In the genomic region with DNA sequence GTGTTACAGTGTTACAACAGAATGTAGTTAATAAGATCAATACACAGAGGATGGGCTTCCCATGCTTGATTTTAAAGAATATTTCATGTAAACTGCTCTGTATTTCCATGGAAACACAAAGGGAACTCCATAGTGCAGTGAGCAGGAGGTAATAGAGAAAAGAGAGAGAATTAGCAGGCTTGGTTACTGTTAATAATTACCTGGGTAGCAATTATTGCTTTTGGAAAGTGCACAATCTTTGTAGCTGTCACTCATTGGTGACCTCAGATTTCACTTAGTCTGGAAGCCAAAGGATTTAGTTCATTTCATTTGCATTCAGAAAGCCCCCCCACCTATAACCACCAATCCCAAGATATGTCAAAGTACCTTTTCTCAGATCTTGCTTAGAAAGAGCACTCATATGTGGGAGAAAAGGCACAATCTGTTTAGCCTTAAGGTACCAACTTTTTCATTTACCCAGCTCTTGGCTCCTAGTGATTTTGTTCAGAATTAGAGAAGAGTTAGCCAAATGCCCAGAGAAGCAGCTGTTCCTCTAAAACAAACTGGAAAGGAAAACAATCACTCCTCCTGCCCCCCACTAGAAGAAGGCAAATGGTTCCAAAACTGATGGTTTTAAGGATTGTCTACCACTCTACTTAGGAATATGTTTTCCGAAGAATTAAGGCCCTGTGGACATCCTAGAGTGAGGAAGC, we compare ENCODE assay signal across 32 cellular contexts.
DNase-seq lines count a peak whose midpoint lies in the region; ATAC-seq and TF ChIP-seq lines count a peak whose summit lies in the region.
"Had no signal": no experiment of that assay in that cellular context is flagged by ENCODE, and none has a peak within 500 bp of the region (broad histone marks: within the 10 kb centered on the region; RNA-seq: fewer than 3 reads in every experiment).

No MANE protein-coding gene starts in this region.

- H3K4me3 ChIP-seq in GM23338 (no peak overlapping the region), WERI-Rb-1 (ENCODE audit: low read depth, low read length) (no peak overlapping the region), hepatocyte (no peak overlapping the region), osteoblast (ENCODE audit: insufficient read depth, low read length) (no peak overlapping the region)
- H3K4me3 ChIP-seq: breast epithelium, left lung, right atrium auricular region, upper lobe of right lung had no signal

- H3K4me1 ChIP-seq in GM23338 (ENCODE audit: insufficient read depth) (no peaks in the 10 kb centered on the region), hepatocyte (ENCODE audit: insufficient read depth) (peaks cover 18% of the 10 kb centered on the region), osteoblast (ENCODE audit: insufficient read depth, low read length) (no peaks in the 10 kb centered on the region)
- H3K4me1 ChIP-seq: breast epithelium, foreskin keratinocyte, left lung, right atrium auricular region had no signal

- H3K4me2 ChIP-seq in GM23338 (no peak overlapping the region), hepatocyte (peak overlapping the region; percentile 19), osteoblast (ENCODE audit: insufficient read depth, low read length) (no peak overlapping the region)

- WGBS in hepatocyte (ENCODE audit: low lambda C conversion rate, missing lambda C conversion rate) = 77% methylated on average over 1 of the region's 1 CpG

- H3F3A ChIP-seq in GM23338 (replicated peaks; ENCODE audit: low read depth) = no peaks in the 10 kb centered on the region

- H3K79me2 ChIP-seq in GM23338 (replicated peaks; ENCODE audit: insufficient read depth) (no peaks in the 10 kb centered on the region), hepatocyte (no peaks in the 10 kb centered on the region), osteoblast (ENCODE audit: insufficient read depth, low read length) (no peaks in the 10 kb centered on the region)

- no peak overlapping the region for H3K27ac ChIP-seq in GM23338 (ENCODE audit: low read depth)
- H3K27ac ChIP-seq in WERI-Rb-1 = peak overlapping the region; percentile 70
- H3K27ac ChIP-seq in hepatocyte = no peak overlapping the region
- H3K27ac ChIP-seq in osteoblast (ENCODE audit: low read depth, low read length) = no peak overlapping the region
- H3K27ac ChIP-seq: breast epithelium, foreskin keratinocyte, left lung, right atrium auricular region, upper lobe of right lung, VCaP had no signal

- intact Hi-C loops in activated naive CD4-positive, alpha-beta T cell treated with anti-CD3 and anti-CD28 coated beads for 36 hours (cut with micrococcal nuclease) = no loop called here

- H3K27me3 Mint-ChIP-seq in GM23338 (ENCODE audit: insufficient read depth, low read depth, poor library complexity) = no peaks in the 10 kb centered on the region
- H3K27me3 Mint-ChIP-seq in activated naive CD4-positive, alpha-beta T cell treated with anti-CD3 and anti-CD28 coated beads for 36 hours (ENCODE audit: low read depth) = no peaks in the 10 kb centered on the region
- no peaks in the 10 kb centered on the region for H3K27me3 Mint-ChIP-seq in chondrocyte (ENCODE audit: low read depth)
- H3K27me3 Mint-ChIP-seq: B cell; effector memory CD8-positive, alpha-beta T cell; stimulated activated memory B cell treated with anti-CD40 and anti-IgM and Interleukin-4, amounts not matched to agents 10 μg/mL and 1 μg/mL and 100 μg/mL, for 72 hours had no signal

- H3K27me3 ChIP-seq in GM23338 (ENCODE audit: insufficient read depth) = no peaks in the 10 kb centered on the region
- no peaks in the 10 kb centered on the region for H3K27me3 ChIP-seq in WERI-Rb-1 (ENCODE audit: insufficient read depth, low read depth, severe bottlenecking)
- H3K27me3 ChIP-seq in hepatocyte = no peaks in the 10 kb centered on the region
- no peaks in the 10 kb centered on the region for H3K27me3 ChIP-seq in osteoblast (ENCODE audit: insufficient read depth, low read length)
- H3K27me3 ChIP-seq: breast epithelium, foreskin keratinocyte, left lung, right atrium auricular region, upper lobe of right lung had no signal

- H3K27ac Mint-ChIP-seq in GM23338 (no peak overlapping the region), chondrocyte (ENCODE audit: unreplicated experiment) (no peak overlapping the region)
- no peak overlapping the region for H3K27ac Mint-ChIP-seq in activated naive CD4-positive, alpha-beta T cell treated with anti-CD3 and anti-CD28 coated beads for 36 hours
- H3K27ac Mint-ChIP-seq: B cell; CD8-positive, alpha-beta memory T cell; effector memory CD8-positive, alpha-beta T cell; H9; naive B cell; stimulated activated memory B cell treated with anti-CD40 and anti-IgM and Interleukin-4, amounts not matched to agents 10 μg/mL and 1 μg/mL and 100 μg/mL, for 72 hours had no signal

- H3K4me3 Mint-ChIP-seq in GM23338 (no peak overlapping the region), chondrocyte (ENCODE audit: unreplicated experiment) (no peak overlapping the region)
- no peak overlapping the region for H3K4me3 Mint-ChIP-seq in activated naive CD4-positive, alpha-beta T cell treated with anti-CD3 and anti-CD28 coated beads for 36 hours
- H3K4me3 Mint-ChIP-seq: B cell; CD8-positive, alpha-beta memory T cell; effector memory CD8-positive, alpha-beta T cell; H9; naive B cell; stimulated activated memory B cell treated with anti-CD40 and anti-IgM and Interleukin-4, amounts not matched to agents 10 μg/mL and 1 μg/mL and 100 μg/mL, for 72 hours had no signal

- CTCF ChIA-PET in activated naive CD4-positive, alpha-beta T cell treated with anti-CD3 and anti-CD28 coated beads for 36 hours (lab: Charles Lee) = interaction anchor here (0.6 kb wide), 1 partner anchor 15 kb away, joined by 4 read pairs; no protein-coding TSS in a partner anchor

- H2AFZ ChIP-seq in GM23338 (peak overlapping the region; percentile 60; the same call in 1 of the 2 replicates), hepatocyte (no peak overlapping the region), osteoblast (ENCODE audit: low read length) (peak overlapping the region; percentile 23)

- H3K9me3 ChIP-seq in WERI-Rb-1 (ENCODE audit: severe bottlenecking) (no peaks in the 10 kb centered on the region), hepatocyte (ENCODE audit: low read depth) (no peaks in the 10 kb centered on the region), osteoblast (ENCODE audit: low read depth, low read length) (no peaks in the 10 kb centered on the region)
- H3K9me3 ChIP-seq: breast epithelium, left lung, right atrium auricular region, upper lobe of right lung had no signal

- no peak for ATAC-seq in GM23338
- no peak for ATAC-seq in GM18867 (IDR thresholded peaks at IDR 0.05; ENCODE audit: unreplicated experiment)
- ATAC-seq: effector memory CD8-positive, alpha-beta T cell; left lung; Panc1; stimulated activated memory B cell treated with anti-CD40 and anti-IgM and Interleukin-4, amounts not matched to agents 10 μg/mL and 1 μg/mL and 100 μg/mL, for 72 hours; upper lobe of right lung had no signal

- H3K36me3 ChIP-seq in GM23338 (ENCODE audit: insufficient read depth) = no peaks in the 10 kb centered on the region
- no peaks in the 10 kb centered on the region for H3K36me3 ChIP-seq in WERI-Rb-1
- no peaks in the 10 kb centered on the region for H3K36me3 ChIP-seq in hepatocyte (replicated peaks; ENCODE audit: insufficient read depth, low read depth)
- no peaks in the 10 kb centered on the region for H3K36me3 ChIP-seq in osteoblast (ENCODE audit: insufficient read depth, low read length)
- H3K36me3 ChIP-seq: breast epithelium, left lung, right atrium auricular region, upper lobe of right lung had no signal

- H3K9me3 Mint-ChIP-seq in GM23338 (no peaks in the 10 kb centered on the region; the same call in 2 of the 3 replicates), chondrocyte (ENCODE audit: low read depth) (no peaks in the 10 kb centered on the region)
- no peaks in the 10 kb centered on the region for H3K9me3 Mint-ChIP-seq in activated naive CD4-positive, alpha-beta T cell treated with anti-CD3 and anti-CD28 coated beads for 36 hours
- H3K9me3 Mint-ChIP-seq: effector memory CD8-positive, alpha-beta T cell; H9; stimulated activated memory B cell treated with anti-CD40 and anti-IgM and Interleukin-4, amounts not matched to agents 10 μg/mL and 1 μg/mL and 100 μg/mL, for 72 hours had no signal

- H3K4me1 Mint-ChIP-seq in GM23338 (0 out of 3 replicates have a peak, but pooled peaks cover 3% of the 10 kb centered on the region), chondrocyte (ENCODE audit: low read depth) (no peaks in the 10 kb centered on the region)
- no peaks in the 10 kb centered on the region for H3K4me1 Mint-ChIP-seq in activated naive CD4-positive, alpha-beta T cell treated with anti-CD3 and anti-CD28 coated beads for 36 hours (ENCODE audit: low read depth)
- H3K4me1 Mint-ChIP-seq: B cell; CD8-positive, alpha-beta memory T cell; stimulated activated memory B cell treated with anti-CD40 and anti-IgM and Interleukin-4, amounts not matched to agents 10 μg/mL and 1 μg/mL and 100 μg/mL, for 72 hours had no signal

- TF ChIP-seq CTCF in GM23338 (conservative IDR thresholded peaks at IDR 0.05; ENCODE audit: low read depth in 2 of 2) (no peak), WERI-Rb-1 (IDR thresholded peaks at IDR 0.05; ENCODE audit: low read depth, low read length) (no peak), hepatocyte (IDR thresholded peaks at IDR 0.05; ENCODE audit: poor library complexity) (no peak), osteoblast (IDR thresholded peaks at IDR 0.05; ENCODE audit: extremely low read depth, low read depth, low read length) (no peak), chondrocyte (IDR thresholded peaks at IDR 0.05) (no peak)

- H3K9me2 ChIP-seq in GM23338 (ENCODE audit: insufficient read depth) (no peaks in the 10 kb centered on the region), hepatocyte (replicated peaks; ENCODE audit: insufficient read depth) (no peaks in the 10 kb centered on the region)

- DNase-seq in GM23338 (ENCODE audit: low spot score) (no peak), WERI-Rb-1 (no peak), hepatocyte (ENCODE audit: low spot score) (no peak), osteoblast (ENCODE audit: insufficient read length, low spot score, missing footprints) (no peak), chondrocyte (ENCODE audit: low spot score) (no peak), NCI-H774 (lab: John Stamatoyannopoulos, UW) (no peak)
- DNase-seq in activated naive CD4-positive, alpha-beta T cell treated with anti-CD3 and anti-CD28 coated beads for 36 hours = no peak
- DNase-seq: activated CD4-positive, alpha-beta T cell treated with anti-CD3 and anti-CD28 coated beads for 48 hours; activated naive CD4-positive, alpha-beta T cell treated with Interleukin-2 at 50 U/mL for 16 hours; activated T-cell treated with anti-CD3 and anti-CD28 coated beads, Interleukin-2, amount 50 U/mL, for 48 hours; CD8-positive, alpha-beta memory T cell; DMS153; effector memory CD8-positive, alpha-beta T cell; foreskin keratinocyte; H9; KG1; left lung; MM.1S; naive B cell; SHP77; stimulated activated CD4-positive, alpha-beta T cell treated with anti-CD3 and anti-CD28 coated beads, Interleukin-12 subunit alpha, Interleukin-12 subunit beta, amount 100 ng/mL, for 4 hours; stimulated activated CD4-positive, alpha-beta T cell treated with anti-CD3 and anti-CD28 coated beads, Interleukin-4, amount 100 ng/mL, for 24 hours; substantia nigra; T-helper 9 cell; upper lobe of right lung had no signal

- no peaks in the 10 kb centered on the region for H4K20me1 ChIP-seq in GM23338 (replicated peaks; ENCODE audit: insufficient read depth)
- no peaks in the 10 kb centered on the region for H4K20me1 ChIP-seq in hepatocyte (ENCODE audit: insufficient read depth, poor library complexity, severe bottlenecking)
- H4K20me1 ChIP-seq in osteoblast (ENCODE audit: insufficient read depth, low read length) = no peaks in the 10 kb centered on the region

- H3K36me3 Mint-ChIP-seq in GM23338 (ENCODE audit: low read depth) (no peaks in the 10 kb centered on the region), chondrocyte (ENCODE audit: low read depth) (no peaks in the 10 kb centered on the region)
- no peaks in the 10 kb centered on the region for H3K36me3 Mint-ChIP-seq in activated naive CD4-positive, alpha-beta T cell treated with anti-CD3 and anti-CD28 coated beads for 36 hours (ENCODE audit: low read depth)
- H3K36me3 Mint-ChIP-seq: CD8-positive, alpha-beta memory T cell; naive B cell; stimulated activated memory B cell treated with anti-CD40 and anti-IgM and Interleukin-4, amounts not matched to agents 10 μg/mL and 1 μg/mL and 100 μg/mL, for 72 hours had no signal
